ENCODE assay signal across 18 cellular contexts in the genomic region with DNA sequence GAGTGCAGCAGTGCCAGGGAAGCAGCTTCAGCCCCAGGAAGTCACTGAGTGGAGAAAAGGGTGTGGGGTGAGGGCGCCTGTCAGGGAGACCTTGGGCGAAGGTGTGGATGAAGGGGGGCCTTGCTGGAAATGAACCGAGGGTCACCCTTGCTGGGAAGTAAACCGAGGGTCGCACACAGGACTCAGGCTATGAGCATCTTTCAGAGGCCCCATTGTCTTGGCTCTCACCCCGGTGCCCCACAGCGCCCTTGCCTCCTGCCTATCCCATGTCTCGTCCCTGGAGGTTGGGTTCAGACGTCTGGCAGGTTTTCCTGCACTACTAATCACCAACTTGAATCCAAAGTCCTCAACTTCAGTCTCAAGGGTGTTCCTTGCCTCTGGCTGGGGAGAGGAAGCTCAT.
DNase-seq lines count a peak whose midpoint lies in the region; ATAC-seq and TF ChIP-seq lines count a peak whose summit lies in the region.
"Had no signal": no experiment of that assay in that cellular context is flagged by ENCODE, and none has a peak within 500 bp of the region (broad histone marks: within the 10 kb centered on the region; RNA-seq: fewer than 3 reads in every experiment).

No MANE protein-coding gene starts in this region.

- H3K9me3 Mint-ChIP-seq in chondrocyte (ENCODE audit: low read depth): no peaks in the 10 kb centered on the region
- H3K9me3 Mint-ChIP-seq: CD4-positive, CD25-positive, alpha-beta regulatory T cell; HFFc6 had no signal

- H2BK120ac ChIP-seq in neuronal stem cell (ENCODE audit: low read depth, low read length): no peak overlapping the region

- H3K18ac ChIP-seq in neuronal stem cell (ENCODE audit: low read length): peak overlapping the region; percentile 24

- H3K36me3 ChIP-seq in neuronal stem cell (replicated peaks in 1 of 2; ENCODE audit: control insufficient read depth in 2 of 2, insufficient read depth in 2 of 2, low read length in 2 of 2): no peaks in the 10 kb centered on the region
- no peaks in the 10 kb centered on the region for H3K36me3 ChIP-seq in brain microvascular endothelial cell (replicated peaks)
- H3K36me3 ChIP-seq: SJSA1 had no signal

- H3K9ac ChIP-seq in neuronal stem cell (ENCODE audit: low read depth, low read length, poor library complexity): no peak overlapping the region

- no peaks in the 10 kb centered on the region for H3K79me1 ChIP-seq in neuronal stem cell (ENCODE audit: low read depth, low read length)

- ATAC-seq in GM21528 (IDR thresholded peaks at IDR 0.05; ENCODE audit: low FRiP score, unreplicated experiment): no peak
- ATAC-seq: K562 had no signal

- H3K4me3 Mint-ChIP-seq in chondrocyte (ENCODE audit: unreplicated experiment): no peak overlapping the region
- H3K4me3 Mint-ChIP-seq: CD4-positive, CD25-positive, alpha-beta regulatory T cell; HFFc6 had no signal

- TF ChIP-seq CTCF in chondrocyte (IDR thresholded peaks at IDR 0.05) (no peak), brain microvascular endothelial cell (IDR thresholded peaks at IDR 0.05; ENCODE audit: low read depth, low read length, missing control alignments) (no peak)

- H3K4me1 Mint-ChIP-seq in chondrocyte (ENCODE audit: low read depth): peaks cover 33% of the 10 kb centered on the region

- DNase-seq in D341Med (ENCODE audit: low spot score): peak; percentile 64
- DNase-seq in NCI-H2171 treated with DMSO at 0.1 percent for 48 hours (lab: John Stamatoyannopoulos, UW): peak; percentile 82
- DNase-seq in chondrocyte (ENCODE audit: low spot score): no peak
- no peak for DNase-seq in neuronal stem cell (ENCODE audit: low spot score)
- no peak for DNase-seq in HPDE6-E6E7 (ENCODE audit: extremely low spot score)
- no peak for DNase-seq in brain microvascular endothelial cell
- DNase-seq in NCI-H2196 treated with DMSO at 0.1 percent for 48 hours (lab: John Stamatoyannopoulos, UW; ENCODE audit: unreplicated experiment): no peak
- DNase-seq: CD4-positive, CD25-positive, alpha-beta regulatory T cell; HFFc6; NCI-H1092; NCI-H1694; NCI-H2107; NCI-H526 had no signal

- H3K4me3 ChIP-seq in neuronal stem cell (ENCODE audit: low read length in 2 of 2): no peak overlapping the region
- no peak overlapping the region for H3K4me3 ChIP-seq in brain microvascular endothelial cell (ENCODE audit: low read depth, low read length)
- H3K4me3 ChIP-seq: K562, SJSA1 had no signal

- H3K27me3 Mint-ChIP-seq in chondrocyte (ENCODE audit: low read depth): peaks cover 41% of the 10 kb centered on the region

- H3K4ac ChIP-seq in neuronal stem cell (ENCODE audit: low read length): no peak overlapping the region

- H2AFZ ChIP-seq in neuronal stem cell (ENCODE audit: low read length): no peak overlapping the region

- in situ Hi-C loops in brain microvascular endothelial cell (cut with HindIII; ENCODE audit: low pct_ligation_motif_present, low sequenced_read_pairs): no loop called here

- H2BK12ac ChIP-seq in neuronal stem cell (ENCODE audit: low read length): no peak overlapping the region

- H3K36me3 Mint-ChIP-seq in chondrocyte (ENCODE audit: low read depth): no peaks in the 10 kb centered on the region
- H3K36me3 Mint-ChIP-seq: CD4-positive, CD25-positive, alpha-beta regulatory T cell had no signal

- H3K27ac ChIP-seq in neuronal stem cell (replicated peaks; ENCODE audit: low read length) (no peak overlapping the region), brain microvascular endothelial cell (no peak overlapping the region)
- H3K27ac ChIP-seq: HL-60, RWPE1, SJSA1 had no signal

- no peak overlapping the region for H2BK15ac ChIP-seq in neuronal stem cell (ENCODE audit: low read length)

- H2AK5ac ChIP-seq in neuronal stem cell (ENCODE audit: low read depth, low read length): peak overlapping the region; percentile 5

- peak overlapping the region; percentile 8 for H3K27ac Mint-ChIP-seq in chondrocyte (ENCODE audit: unreplicated experiment)
- H3K27ac Mint-ChIP-seq: CD4-positive, CD25-positive, alpha-beta regulatory T cell; HFFc6 had no signal

- no peak overlapping the region for H2BK5ac ChIP-seq in neuronal stem cell (ENCODE audit: low read length)

- peaks cover 0 to 14% of the 10 kb centered on the region in 2 donors for H3K4me1 ChIP-seq in neuronal stem cell (ENCODE audit: control insufficient read depth in 2 of 2, insufficient read depth in 1 of 2, low read depth in 1 of 2, low read length in 2 of 2)
- H3K4me1 ChIP-seq: SJSA1 had no signal

- no peak overlapping the region for H3K4me2 ChIP-seq in neuronal stem cell (ENCODE audit: insufficient read depth, low read length, poor library complexity, severe bottlenecking)

- H3K27me3 ChIP-seq in neuronal stem cell (ENCODE audit: control insufficient read depth in 3 of 3, insufficient read depth in 3 of 3, low read depth in 1 of 3, low read length in 3 of 3) (peaks cover 0 to 3% (median 2%) of the 10 kb centered on the region in 3 experiments), brain microvascular endothelial cell (replicated peaks) (peaks cover 21% of the 10 kb centered on the region)

- H3K14ac ChIP-seq in neuronal stem cell (ENCODE audit: low read length): no peak overlapping the region

- H4K8ac ChIP-seq in neuronal stem cell (ENCODE audit: low read depth, low read length): no peak overlapping the region

- no peak overlapping the region for H4K91ac ChIP-seq in neuronal stem cell (ENCODE audit: low read depth, low read length, poor library complexity)

- no peaks in the 10 kb centered on the region for H3K9me3 ChIP-seq in neuronal stem cell (replicated peaks in 1 of 2; ENCODE audit: control insufficient read depth in 2 of 2, insufficient read depth in 1 of 2, low read depth in 1 of 2, low read length in 2 of 2)
- H3K9me3 ChIP-seq: SJSA1 had no signal

- no CpG with 5 or more reads among the region's 9 CpGs for WGBS in neuronal stem cell (ENCODE audit: extremely low coverage in 2 of 2, insufficient read length in 2 of 2, insufficient replicate concordance in 1 of 2), 2 donors

- no peak overlapping the region for H3K23ac ChIP-seq in neuronal stem cell (ENCODE audit: low read depth, low read length, poor library complexity)

Comparison
In these comparisons a context has a peak if more than half of its experiments do, and no peak if none do; other contexts are left out.
1. DNase-seq: peak in D341Med (single experiment) and NCI-H2171 treated with DMSO at 0.1 percent for 48 hours (single experiment); none in chondrocyte (single experiment), neuronal stem cell (single experiment), HPDE6-E6E7 (single experiment), brain microvascular endothelial cell (single experiment) and NCI-H2196 treated with DMSO at 0.1 percent for 48 hours (single experiment).